9 cellular contexts compared by ENCODE assay signal in genomic region chr12:66196806-66197205, GRCh38. TPM values are rescaled to one million over a fixed set of nuclear protein-coding genes. Genes with fewer than 3 reads are reported as not detected.
A peak's percentile ranks its signal among the peaks of the same experiment; 100 is the strongest.
DNase-seq lines count a peak whose midpoint lies in the region; ATAC-seq and TF ChIP-seq lines count a peak whose summit lies in the region.
"Had no signal": no experiment of that assay in that cellular context is flagged by ENCODE, and none has a peak within 500 bp of the region (broad histone marks: within the 10 kb centered on the region; RNA-seq: fewer than 3 reads in every experiment).

No MANE protein-coding gene starts in this region.

- intact Hi-C loops in aorta (cut with DNase I): no loop called here

- H4K20me1 ChIP-seq in GM23338 (replicated peaks; ENCODE audit: insufficient read depth): no peaks in the 10 kb centered on the region
- no peaks in the 10 kb centered on the region for H4K20me1 ChIP-seq in smooth muscle cell (ENCODE audit: low read depth)

- no peaks in the 10 kb centered on the region for H3F3A ChIP-seq in GM23338 (replicated peaks; ENCODE audit: low read depth)
- peaks cover 3% of the 10 kb centered on the region for H3F3A ChIP-seq in smooth muscle cell (ENCODE audit: low read depth)

- H3K27me3 Mint-ChIP-seq in GM23338 (ENCODE audit: insufficient read depth, low read depth, poor library complexity): peaks cover 2% of the 10 kb centered on the region

- no peak for DNase-seq in activated CD4-positive, CD25-positive, alpha-beta regulatory T cell (lab: John Stamatoyannopoulos, UW)
- DNase-seq in GM23338 (ENCODE audit: low spot score) (no peak), smooth muscle cell (lab: John Stamatoyannopoulos, UW; ENCODE audit: unreplicated experiment) (no peak), RKO (ENCODE audit: low spot score) (no peak), aorta (no peak)
- DNase-seq in activated effector memory CD4-positive, alpha-beta T cell treated with anti-CD3 and anti-CD28 coated beads, Interleukin-2, amount 50 U/mL, for 16 hours: no peak

- H3K79me2 ChIP-seq in GM23338 (replicated peaks; ENCODE audit: insufficient read depth) (no peaks in the 10 kb centered on the region), smooth muscle cell (ENCODE audit: low read depth) (no peaks in the 10 kb centered on the region)

- no peak for TF ChIP-seq CTCF in GM23338 (conservative IDR thresholded peaks at IDR 0.05; ENCODE audit: low read depth in 2 of 2)
- TF ChIP-seq CTCF in smooth muscle cell (IDR thresholded peaks at IDR 0.05; ENCODE audit: borderline replicate concordance, insufficient read depth, poor library complexity, severe bottlenecking): no peak

- 50% methylated on average over 3 of the region's 3 CpGs for WGBS in smooth muscle cell (ENCODE audit: low lambda C conversion rate)
- WGBS in aorta, 2 donors: 28 to 32% methylated on average over 3 of the region's 3 CpGs

- H2AFZ ChIP-seq in GM23338 (no peak overlapping the region), smooth muscle cell (ENCODE audit: low read depth) (peak overlapping the region; percentile 32)

- H3K27ac Mint-ChIP-seq in GM23338: no peak overlapping the region

- H3K4me1 Mint-ChIP-seq in GM23338: peaks cover 22% of the 10 kb centered on the region

- no peaks in the 10 kb centered on the region for H3K36me3 Mint-ChIP-seq in GM23338 (ENCODE audit: low read depth)

- H3K4me2 ChIP-seq in GM23338: peak overlapping the region; percentile 31
- H3K4me2 ChIP-seq in smooth muscle cell: peak overlapping the region; percentile 33

- no peaks in the 10 kb centered on the region for H3K9me2 ChIP-seq in GM23338 (ENCODE audit: insufficient read depth)

- no peak overlapping the region for H3K9ac ChIP-seq in smooth muscle cell (ENCODE audit: low read depth)

- peaks cover 22% of the 10 kb centered on the region for H3K4me1 ChIP-seq in GM23338 (ENCODE audit: insufficient read depth)
- no peaks in the 10 kb centered on the region for H3K4me1 ChIP-seq in smooth muscle cell (ENCODE audit: low read depth)
- H3K4me1 ChIP-seq in aorta (ENCODE audit: control insufficient read depth in 1 of 2, insufficient read depth in 2 of 2, low read length in 2 of 2): peaks cover 0 to 4% of the 10 kb centered on the region in 2 donors

- peaks cover 4% of the 10 kb centered on the region; the same call in 1 of the 3 replicates for H3K9me3 Mint-ChIP-seq in GM23338
- H3K9me3 Mint-ChIP-seq: nephron had no signal

- H3K4me3 ChIP-seq in GM23338: no peak overlapping the region
- H3K4me3 ChIP-seq in smooth muscle cell: no peak overlapping the region
- no peak overlapping the region for H3K4me3 ChIP-seq in aorta (ENCODE audit: low read length in 2 of 2)

- peak; percentile 87 to 89 for ATAC-seq in activated CD4-positive, CD25-positive, alpha-beta regulatory T cell treated with anti-CD3 and anti-CD28 coated beads, Interleukin-2, amount 50 U/mL, for 24 hours
- ATAC-seq in GM23338 (no peak), HG03565 (IDR thresholded peaks at IDR 0.05; ENCODE audit: unreplicated experiment) (peak; percentile 88), aorta (ENCODE audit: low FRiP score) (no peak)

- H3K36me3 ChIP-seq in GM23338 (ENCODE audit: insufficient read depth): no peaks in the 10 kb centered on the region
- H3K36me3 ChIP-seq in smooth muscle cell (ENCODE audit: low read depth): no peaks in the 10 kb centered on the region
- H3K36me3 ChIP-seq in aorta (ENCODE audit: control insufficient read depth in 1 of 2, insufficient read depth in 2 of 2, low read length in 1 of 2): no peaks in the 10 kb centered on the region

- no peak overlapping the region for H3K27ac ChIP-seq in GM23338 (ENCODE audit: low read depth)
- peak overlapping the region; percentile 68 for H3K27ac ChIP-seq in smooth muscle cell (ENCODE audit: low read depth)
- H3K27ac ChIP-seq in aorta (ENCODE audit: low read depth in 1 of 2, low read length in 2 of 2): no peak overlapping the region

- no peak overlapping the region for H3K4me3 Mint-ChIP-seq in GM23338
- H3K4me3 Mint-ChIP-seq: nephron had no signal

- H3K9me3 ChIP-seq in smooth muscle cell (replicated peaks; ENCODE audit: low read depth) (no peaks in the 10 kb centered on the region), aorta (ENCODE audit: control insufficient read depth, low read length) (no peaks in the 10 kb centered on the region)

- H3K27me3 ChIP-seq in GM23338 (ENCODE audit: insufficient read depth) (no peaks in the 10 kb centered on the region), smooth muscle cell (ENCODE audit: low read depth) (no peaks in the 10 kb centered on the region), aorta (ENCODE audit: control insufficient read depth in 1 of 2, insufficient read depth in 2 of 2, low read length in 1 of 2) (no peaks in the 10 kb centered on the region)

TF ChIP-seq in GM23338, 12 proteins besides CTCF, POLR2A, EP300 and RAD21 (continues in another document):
- TF ChIP-seq ZNF114 (CRISPR knock-in tag; IDR thresholded peaks at IDR 0.05) (no peak), REST (IDR thresholded peaks at IDR 0.05; ENCODE audit: unreplicated experiment) (no peak), EZH2 (IDR thresholded peaks at IDR 0.05; ENCODE audit: low read depth, unreplicated experiment) (no peak)

RNA-seq across cellular contexts. Expression of gene IRAK3, which starts 7.8 kb away (rescaled TPM):
- 1.6 and 1.8 TPM in 2 replicates for total RNA-seq in GM23338 (2014; rRNA removed; shearing (Covaris generic))
- polyA plus RNA-seq in GM23338 (2016; fragmentation: Nextera tagmentation; extraction: Ambion mirVana) (0.47 and 0.53 TPM in 2 replicates), smooth muscle cell (2.4 and 2.5 TPM in 2 replicates), aorta (1 to 10 TPM; 5.0 to 7.6 TPM)
- total RNA-seq in smooth muscle cell (5.3 and 6.8 TPM in 2 replicates), aorta (10 to 100 TPM; 29.7 to 32.2 TPM)

RNA-seq across cellular contexts. Expression of gene TMBIM4, which starts 27.0 kb away (rescaled TPM):
- total RNA-seq in GM23338 (2014; rRNA removed; shearing (Covaris generic)): 56.7 and 63.6 TPM in 2 replicates
- 55.9 and 59.6 TPM in 2 replicates for polyA plus RNA-seq in GM23338 (2016; fragmentation: Nextera tagmentation; extraction: Ambion mirVana)
- total RNA-seq in smooth muscle cell: 103 and 153 TPM in 2 replicates
- polyA plus RNA-seq in smooth muscle cell: 93.3 and 97.9 TPM in 2 replicates
- total RNA-seq in aorta: 100 to 1,000 TPM; 100 to 112 TPM
- polyA plus RNA-seq in aorta: 100 to 1,000 TPM; 107 to 161 TPM

Comparison
In these comparisons a context has a peak if more than half of its experiments do, and no peak if none do; other contexts are left out.
1. ATAC-seq: peak in activated CD4-positive, CD25-positive, alpha-beta regulatory T cell treated with anti-CD3 and anti-CD28 coated beads, Interleukin-2, amount 50 U/mL, for 24 hours (2 of 2) and HG03565 (single experiment); none in GM23338 (single experiment) and aorta (single experiment).